Comparison of ENCODE assay signal across 24 cellular contexts in the genomic region with DNA sequence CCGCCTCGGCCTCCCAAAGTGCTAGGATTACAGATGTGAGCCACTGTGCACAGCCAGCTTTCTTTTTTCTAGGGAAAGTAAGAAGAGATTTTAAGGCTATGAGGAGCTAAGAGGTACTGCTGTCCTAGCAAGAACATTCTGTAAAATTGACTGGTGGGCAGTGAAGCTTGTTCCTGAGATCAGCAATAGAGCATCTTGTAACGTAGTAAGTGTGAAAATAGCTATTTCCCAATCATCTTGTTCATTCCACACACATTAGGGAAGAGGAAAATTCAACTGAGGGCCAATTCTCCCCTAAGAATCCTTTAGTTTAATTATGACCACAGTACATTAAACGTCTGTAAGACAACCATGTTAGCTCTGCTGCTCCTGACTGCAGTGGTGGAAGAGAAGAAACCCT.
DNase-seq lines count a peak whose midpoint lies in the region; ATAC-seq, FAIRE-seq and TF ChIP-seq lines count a peak whose summit lies in the region.
"Had no signal": no experiment of that assay in that cellular context is flagged by ENCODE, and none has a peak within 500 bp of the region (broad histone marks: within the 10 kb centered on the region; RNA-seq: fewer than 3 reads in every experiment).

No MANE protein-coding gene starts in this region.

- H2AFZ ChIP-seq in mammary epithelial cell (ENCODE audit: low read depth, low read length), result no peak overlapping the region

- no peaks in the 10 kb centered on the region for H3K27me3 ChIP-seq in RWPE2 (ENCODE audit: insufficient read depth, poor library complexity, severe bottlenecking)
- H3K27me3 ChIP-seq in mammary epithelial cell (ENCODE audit: insufficient read depth, low read length), result no peaks in the 10 kb centered on the region
- no peaks in the 10 kb centered on the region for H3K27me3 ChIP-seq in mesendoderm (ENCODE audit: insufficient read depth, low read length, poor library complexity)
- H3K27me3 ChIP-seq: cardiac muscle cell, ovary, right lobe of liver, upper lobe of right lung had no signal

- H3K4me3 ChIP-seq in A549, result no peak overlapping the region
- no peak overlapping the region for H3K4me3 ChIP-seq in RWPE2 (ENCODE audit: severe bottlenecking)
- no peak overlapping the region for H3K4me3 ChIP-seq in mammary epithelial cell (replicated peaks in 1 of 3; ENCODE audit: insufficient read depth in 1 of 3, low read depth in 2 of 3, low read length in 3 of 3)
- H3K4me3 ChIP-seq in mesendoderm (ENCODE audit: low read length), result no peak overlapping the region
- H3K4me3 ChIP-seq: cardiac muscle cell, ovary, right lobe of liver, upper lobe of right lung had no signal

- no peak overlapping the region for H3K18ac ChIP-seq in mesendoderm (ENCODE audit: low read length)

- H3K4me1 ChIP-seq in A549 (peaks cover 65% of the 10 kb centered on the region), RWPE2 (ENCODE audit: insufficient read depth, poor library complexity, severe bottlenecking) (peaks cover 40% of the 10 kb centered on the region), mammary epithelial cell (ENCODE audit: insufficient read depth, low read length) (peaks cover 47% of the 10 kb centered on the region), mesendoderm (ENCODE audit: control insufficient read depth, low read depth, low read length) (no peaks in the 10 kb centered on the region)
- H3K4me1 ChIP-seq: right lobe of liver, upper lobe of right lung had no signal

- H3K4me2 ChIP-seq in A549 (peak overlapping the region; percentile 70), mammary epithelial cell (ENCODE audit: insufficient read depth, low read depth, low read length) (no peak overlapping the region), mesendoderm (ENCODE audit: low read length) (no peak overlapping the region)

- intact Hi-C loops in mammary epithelial cell (cut with micrococcal nuclease), result loop anchor here (2.0 kb wide), 2 partner anchors 44 to 248 kb away; no protein-coding TSS in a partner anchor

- no peak overlapping the region for H2BK120ac ChIP-seq in mesendoderm (ENCODE audit: low read depth, low read length)

- no peak overlapping the region for H3K9ac ChIP-seq in mammary epithelial cell (ENCODE audit: insufficient read depth, low read length)
- no peak overlapping the region for H3K9ac ChIP-seq in mesendoderm (ENCODE audit: low read length)

- H3K79me2 ChIP-seq in mammary epithelial cell (ENCODE audit: insufficient read depth, low read length) (peaks cover 23% of the 10 kb centered on the region), mesendoderm (ENCODE audit: control insufficient read depth, insufficient read depth, low read length) (no peaks in the 10 kb centered on the region)

- H3K56ac ChIP-seq in mesendoderm (ENCODE audit: low read length), result no peak overlapping the region

- no peaks in the 10 kb centered on the region for H3K36me3 Mint-ChIP-seq in T-helper 2 cell treated with Interferon-gamma antibody and Interleukin-4, amounts not matched to agents 5 μg/mL and 100 μg/mL, for 36 hours (ENCODE audit: low read depth)
- H3K36me3 Mint-ChIP-seq: activated naive CD8-positive, alpha-beta T cell; memory B cell; naive thymus-derived CD8-positive, alpha-beta T cell; T-cell had no signal

- no peak overlapping the region for H2BK5ac ChIP-seq in mesendoderm (ENCODE audit: low read length)

- POLR2A ChIA-PET in A549 (lab: Yijun Ruan, JAX), result interaction anchor here (0.7 to 1.3 kb wide), 2 partner anchors 42 to 148 kb away, joined by 3 to 4 read pairs; no protein-coding TSS in a partner anchor

- H3K4ac ChIP-seq in mesendoderm (ENCODE audit: low read depth, low read length), result no peak overlapping the region

- H3K4me3 Mint-ChIP-seq in T-helper 2 cell treated with Interferon-gamma antibody and Interleukin-4, amounts not matched to agents 5 μg/mL and 100 μg/mL, for 36 hours, result no peak overlapping the region
- H3K4me3 Mint-ChIP-seq: activated CD4-positive, alpha-beta T cell treated with anti-CD3 and anti-CD28 coated beads, Interleukin-2, amount 10 ng/mL, durations not matched to agents 24 days and 14 days; activated naive CD8-positive, alpha-beta T cell; activated T-helper 17 cell treated with anti-CD3 and anti-CD28 coated beads, Interleukin-2, amount 50 U/mL, for 72 hours; HFFc6; memory B cell; naive thymus-derived CD8-positive, alpha-beta T cell; stimulated activated naive CD8-positive, alpha-beta T cell treated with anti-CD3 and anti-CD28 coated beads, Interleukin-15, Interleukin-2, amounts not matched to agents 100 ng/mL and 50 ng/mL, for 24 hours; T-cell had no signal

- DNase-seq in A549 (ENCODE audit: low read depth in 1 of 2, low spot score in 1 of 2), result no peak
- DNase-seq in RWPE2 (ENCODE audit: low spot score), result no peak
- no peak for DNase-seq in mammary epithelial cell
- DNase-seq in mesendoderm, result peak; percentile 46
- DNase-seq in GF-D8 (lab: John Stamatoyannopoulos, UW), result no peak
- no peak for DNase-seq in HTR-8/SVneo (ENCODE audit: insufficient read length, low spot score)
- DNase-seq in foreskin melanocyte, result no peak
- DNase-seq in T-helper 2 cell treated with Interferon-gamma antibody and Interleukin-4, amounts not matched to agents 5 μg/mL and 100 μg/mL, for 36 hours (ENCODE audit: low spot score), result no peak
- DNase-seq: activated CD4-positive, alpha-beta T cell treated with anti-CD3 and anti-CD28 coated beads, Interleukin-2, amount 10 ng/mL, durations not matched to agents 24 days and 14 days; naive thymus-derived CD8-positive, alpha-beta T cell; NCI-H1092 treated with DMSO at 0.1 percent for 48 hours; NCI-H524 treated with DMSO at 0.1 percent for 48 hours; ovary; right lobe of liver; Right ventricle myocardium superior; T-cell; upper lobe of right lung had no signal

- no peaks in the 10 kb centered on the region for H3K79me1 ChIP-seq in mesendoderm (ENCODE audit: low read length)

- dilution Hi-C loops in mammary epithelial cell (cut with HindIII; ENCODE audit: low sequenced_read_pairs), result no loop called here

- no peak overlapping the region for H3K23ac ChIP-seq in mesendoderm (ENCODE audit: low read length)

- no peak for TF ChIP-seq POLR2A in A549 (IDR thresholded peaks at IDR 0.05; ENCODE audit: low read length)

- BruUV-seq in mammary epithelial cell (replicated peaks; lab: Mats Ljungman, UMichigan), result no TSS peak

- WGBS in A549 (ENCODE audit: missing lambda C conversion rate), result 68% methylated on average over 4 of the region's 4 CpGs
- 87% methylated on average over 4 of the region's 4 CpGs for WGBS in mammary epithelial cell (ENCODE audit: low coverage, missing lambda C conversion rate)
- WGBS in mesendoderm (ENCODE audit: extremely low coverage, insufficient coverage, low lambda C conversion rate), result no CpG with 5 or more reads among the region's 4 CpGs

- H3K4me1 Mint-ChIP-seq in T-helper 2 cell treated with Interferon-gamma antibody and Interleukin-4, amounts not matched to agents 5 μg/mL and 100 μg/mL, for 36 hours (ENCODE audit: low read depth), result no peaks in the 10 kb centered on the region
- H3K4me1 Mint-ChIP-seq: activated CD4-positive, alpha-beta T cell treated with anti-CD3 and anti-CD28 coated beads, Interleukin-2, amount 10 ng/mL, durations not matched to agents 24 days and 14 days; activated T-helper 17 cell treated with anti-CD3 and anti-CD28 coated beads, Interleukin-2, amount 50 U/mL, for 72 hours; T-cell had no signal

- no peak overlapping the region for H2AK5ac ChIP-seq in mesendoderm (ENCODE audit: low read length)

- H4K8ac ChIP-seq in mesendoderm (ENCODE audit: low read depth, low read length), result no peak overlapping the region

- no peaks in the 10 kb centered on the region for H3K9me3 Mint-ChIP-seq in T-helper 2 cell treated with Interferon-gamma antibody and Interleukin-4, amounts not matched to agents 5 μg/mL and 100 μg/mL, for 36 hours
- H3K9me3 Mint-ChIP-seq: activated CD4-positive, alpha-beta T cell treated with anti-CD3 and anti-CD28 coated beads, Interleukin-2, amount 10 ng/mL, durations not matched to agents 24 days and 14 days; activated T-helper 17 cell treated with anti-CD3 and anti-CD28 coated beads, Interleukin-2, amount 50 U/mL, for 72 hours; memory B cell; naive thymus-derived CD8-positive, alpha-beta T cell; stimulated activated naive CD8-positive, alpha-beta T cell treated with anti-CD3 and anti-CD28 coated beads, Interleukin-15, Interleukin-2, amounts not matched to agents 100 ng/mL and 50 ng/mL, for 24 hours; T-cell had no signal

- H4K5ac ChIP-seq in mesendoderm (ENCODE audit: low read length), result no peak overlapping the region

- peaks cover 4% of the 10 kb centered on the region for H3K36me3 ChIP-seq in RWPE2 (ENCODE audit: low read depth)
- no peaks in the 10 kb centered on the region for H3K36me3 ChIP-seq in mammary epithelial cell (ENCODE audit: insufficient read depth, low read length)
- no peaks in the 10 kb centered on the region for H3K36me3 ChIP-seq in mesendoderm (ENCODE audit: control insufficient read depth, insufficient read depth, low read length)
- H3K36me3 ChIP-seq: cardiac muscle cell, ovary, right lobe of liver, upper lobe of right lung had no signal

- TF ChIP-seq CTCF in A549 (IDR thresholded peaks at IDR 0.05) (no peak), RWPE2 (IDR thresholded peaks at IDR 0.05; ENCODE audit: poor library complexity, severe bottlenecking) (no peak), mammary epithelial cell (conservative IDR thresholded peaks at IDR 0.05 in 1 of 2, IDR thresholded peaks at IDR 0.05 in 1 of 2; ENCODE audit: extremely low read depth in 1 of 2, insufficient read depth in 1 of 2, low read depth in 1 of 2, low read length in 2 of 2) (no peak)

- ATAC-seq in A549 (peak in 1 of 2 experiments; percentile 12; a peak in 3 of 6 replicates), RWPE2 (ENCODE audit: low read depth) (no peak)
- ATAC-seq: activated T-helper 17 cell treated with anti-CD3 and anti-CD28 coated beads, Interleukin-2, amount 50 U/mL, for 72 hours; naive thymus-derived CD8-positive, alpha-beta T cell; right lobe of liver; T-cell; upper lobe of right lung had no signal

- TF ChIP-seq EP300 in A549 (IDR thresholded peaks at IDR 0.05), result no peak

- peaks cover 14% of the 10 kb centered on the region for H3K27me3 Mint-ChIP-seq in T-helper 2 cell treated with Interferon-gamma antibody and Interleukin-4, amounts not matched to agents 5 μg/mL and 100 μg/mL, for 36 hours (ENCODE audit: low read depth)

- H3K27ac Mint-ChIP-seq in T-helper 2 cell treated with Interferon-gamma antibody and Interleukin-4, amounts not matched to agents 5 μg/mL and 100 μg/mL, for 36 hours, result no peak overlapping the region
- H3K27ac Mint-ChIP-seq: activated CD4-positive, alpha-beta T cell treated with anti-CD3 and anti-CD28 coated beads, Interleukin-2, amount 10 ng/mL, durations not matched to agents 24 days and 14 days; activated naive CD8-positive, alpha-beta T cell; activated T-helper 17 cell treated with anti-CD3 and anti-CD28 coated beads, Interleukin-2, amount 50 U/mL, for 72 hours; HFFc6; memory B cell; naive thymus-derived CD8-positive, alpha-beta T cell; stimulated activated naive CD8-positive, alpha-beta T cell treated with anti-CD3 and anti-CD28 coated beads, Interleukin-15, Interleukin-2, amounts not matched to agents 100 ng/mL and 50 ng/mL, for 24 hours; T-cell had no signal

- in situ Hi-C loops in mammary epithelial cell (cut with MboI; ENCODE audit: low sequenced_read_pairs in 2 of 2), result no loop called here

- FAIRE-seq in A549 (lab: Jason Lieb, UNC), result no peak
- no peak for FAIRE-seq in HTR-8/SVneo (lab: Jason Lieb, UNC)

- TF ChIP-seq RAD21 in A549 (conservative IDR thresholded peaks at IDR 0.05 in 1 of 2, IDR thresholded peaks at IDR 0.05 in 1 of 2), result no peak

- H3K27ac ChIP-seq in A549, result peak overlapping the region; percentile 83 to 85
- H3K27ac ChIP-seq in RWPE2 (ENCODE audit: poor library complexity, severe bottlenecking), result peak overlapping the region; percentile 97
- H3K27ac ChIP-seq in mammary epithelial cell (ENCODE audit: insufficient read depth, low read depth, low read length), result peak overlapping the region; percentile 76
- H3K27ac ChIP-seq in mesendoderm (ENCODE audit: low read depth, low read length), result no peak overlapping the region
- H3K27ac ChIP-seq: 22Rv1, cardiac muscle cell, ovary, right lobe of liver, upper lobe of right lung had no signal

- H4K20me1 ChIP-seq in mammary epithelial cell (ENCODE audit: insufficient read depth, low read length), result no peaks in the 10 kb centered on the region

- H2BK15ac ChIP-seq in mesendoderm (replicated peaks; ENCODE audit: low read depth), result no peak overlapping the region

- H3K9me3 ChIP-seq in A549 (no peaks in the 10 kb centered on the region), RWPE2 (ENCODE audit: severe bottlenecking) (no peaks in the 10 kb centered on the region), mammary epithelial cell (replicated peaks; ENCODE audit: insufficient read depth, low read length) (no peaks in the 10 kb centered on the region)
- H3K9me3 ChIP-seq: ovary, right lobe of liver, upper lobe of right lung had no signal

- CTCF ChIA-PET in A549 (lab: Yijun Ruan, JAX) (interaction anchor here (0.9 to 2.3 kb wide), 5 partner anchors 11 to 147 kb away, joined by 3 to 11 read pairs (median 4); no protein-coding TSS in a partner anchor), mammary epithelial cell (lab: Charles Lee; ENCODE audit: low non-redundant PET) (interaction anchor here (0.5 kb wide), 1 partner anchor 148 kb away, joined by 4 read pairs; no protein-coding TSS in a partner anchor)
